8 cellular contexts compared by ENCODE assay signal in genomic region chr9:35829764-35830096, GRCh38. TPM values are rescaled to one million over a fixed set of nuclear protein-coding genes. Genes with fewer than 3 reads are reported as not detected.
DNase-seq lines count a peak whose midpoint lies in the region; FAIRE-seq and TF ChIP-seq lines count a peak whose summit lies in the region.

No MANE protein-coding gene starts in this region.

- peaks cover 17 to 18% (median 18%) of the 10 kb centered on the region in 3 donors for H3K27me3 Mint-ChIP-seq in CD14-positive monocyte (ENCODE audit: low read depth in 3 of 3)

- DNase-seq in CD14-positive monocyte (ENCODE audit: low spot score) (no peak), NT2/D1 (ENCODE audit: low read depth, low spot score) (no peak), mesenteric fat pad (ENCODE audit: low spot score) (no peak), GM19239 (ENCODE audit: insufficient read length, low spot score) (no peak), AG08396 (ENCODE audit: low spot score) (no peak)
- no peak for DNase-seq in effector memory CD4-positive, alpha-beta T cell
- DNase-seq in effector CD4-positive, alpha-beta T cell: no peak

- H3K4me3 ChIP-seq in NT2/D1 (ENCODE audit: insufficient read length, low read depth) (peak overlapping the region; percentile 52), neutrophil (ENCODE audit: low read depth in 1 of 2, low read length in 1 of 2) (peak overlapping the region; percentile 69 to 83)
- H3K4me3 ChIP-seq in effector memory CD4-positive, alpha-beta T cell (ENCODE audit: insufficient read depth, low read depth, low read length, poor library complexity, severe bottlenecking): peak overlapping the region; percentile 79

- peak overlapping the region; percentile 69 to 89 for H3K4me3 Mint-ChIP-seq in CD14-positive monocyte

- no peaks in the 10 kb centered on the region for H3K4me1 ChIP-seq in NT2/D1 (ENCODE audit: insufficient read depth, insufficient read length)
- H3K4me1 ChIP-seq in effector memory CD4-positive, alpha-beta T cell (ENCODE audit: control insufficient read depth, insufficient read depth, low read length, poor library complexity, severe bottlenecking): peaks cover 11% of the 10 kb centered on the region
- H3K4me1 ChIP-seq in neutrophil (ENCODE audit: control insufficient read depth in 1 of 2, insufficient read depth in 1 of 2, low read depth in 1 of 2, low read length in 1 of 2): peaks cover 33 to 44% of the 10 kb centered on the region in 2 experiments

- peak overlapping the region; percentile 5 to 93 (median 82) for H3K27ac Mint-ChIP-seq in CD14-positive monocyte

- intact Hi-C loops in CD14-positive monocyte (cut with micrococcal nuclease): loop anchor here (2.0 to 5.0 kb wide), 4 partner anchors 15 to 97 kb away; partner anchors contain the start of genes CREB3 (in 1 of the 2), OR13J1 (in 1 of the 2) and TLN1 (in 1 of the 2)

- H3K27me3 ChIP-seq in NT2/D1 (ENCODE audit: insufficient read depth, insufficient read length): no peaks in the 10 kb centered on the region
- no peaks in the 10 kb centered on the region for H3K27me3 ChIP-seq in effector memory CD4-positive, alpha-beta T cell (replicated peaks; ENCODE audit: control insufficient read depth, insufficient read depth, low read length, poor library complexity, severe bottlenecking)
- H3K27me3 ChIP-seq in neutrophil: peaks cover 63% of the 10 kb centered on the region

- peak overlapping the region; percentile 74 for H3K27ac ChIP-seq in effector memory CD4-positive, alpha-beta T cell (ENCODE audit: insufficient read depth, low read length, poor library complexity, severe bottlenecking)
- peak overlapping the region; percentile 8 for H3K27ac ChIP-seq in neutrophil

- H3K9ac ChIP-seq in NT2/D1 (ENCODE audit: insufficient read length, low read depth): peak overlapping the region; percentile 69

- peaks cover 5% of the 10 kb centered on the region in 2 donors for H3K36me3 Mint-ChIP-seq in CD14-positive monocyte

- H3K9me3 ChIP-seq in NT2/D1 (ENCODE audit: insufficient read depth, low read length) (no peaks in the 10 kb centered on the region), neutrophil (no peaks in the 10 kb centered on the region)
- H3K9me3 ChIP-seq in effector memory CD4-positive, alpha-beta T cell (ENCODE audit: control insufficient read depth, low read length): no peaks in the 10 kb centered on the region

- FAIRE-seq in GM19239 (lab: Jason Lieb, UNC): no peak

- H3K9me3 Mint-ChIP-seq in CD14-positive monocyte: no peaks in the 10 kb centered on the region

- TF ChIP-seq CTCF in CD14-positive monocyte (IDR thresholded peaks at IDR 0.05): no peak
- TF ChIP-seq CTCF in neutrophil (IDR thresholded peaks at IDR 0.05): no peak

- H3K4me1 Mint-ChIP-seq in CD14-positive monocyte: peaks cover 70% of the 10 kb centered on the region

- H3K36me3 ChIP-seq in NT2/D1 (ENCODE audit: insufficient read depth, insufficient read length, low read length) (no peaks in the 10 kb centered on the region), neutrophil (no peaks in the 10 kb centered on the region)
- H3K36me3 ChIP-seq in effector memory CD4-positive, alpha-beta T cell (ENCODE audit: control insufficient read depth, insufficient read depth, low read length): no peaks in the 10 kb centered on the region

RNA-seq across cellular contexts. Expression of gene TMEM8B, which starts 0.7 kb away (rescaled TPM):
- polyA plus RNA-seq in CD14-positive monocyte: 1 to 10 TPM; 2.6 to 3.8 TPM
- 6.7 TPM for total RNA-seq in mesenteric fat pad

RNA-seq across cellular contexts. Expression of gene FAM221B, which starts 1.2 kb away (rescaled TPM):
- polyA plus RNA-seq in CD14-positive monocyte: under 1 TPM in 1 of 2 donors, not detected in 1; 0.05 TPM
- total RNA-seq in mesenteric fat pad: not detected

RNA-seq across cellular contexts. Expression of gene HINT2, which starts 14.9 kb away (rescaled TPM):
- 10 to 100 TPM; 59.1 to 64.5 TPM for polyA plus RNA-seq in CD14-positive monocyte
- total RNA-seq in mesenteric fat pad: 42.7 TPM

RNA-seq across cellular contexts. Expression of gene SPAG8, which starts 17.7 kb away (rescaled TPM):
- polyA plus RNA-seq in CD14-positive monocyte: under 1 TPM; 0.52 to 0.68 TPM
- total RNA-seq in mesenteric fat pad: 0.61 TPM

RNA-seq across cellular contexts. Expression of gene NPR2, which starts 38.3 kb away (rescaled TPM):
- polyA plus RNA-seq in CD14-positive monocyte: not detected
- 23.2 TPM for total RNA-seq in mesenteric fat pad
